ENCODE assay signal across 8 cellular contexts in genomic region chr22:38753894-38754246, GRCh38. TPM values are rescaled to one million over a fixed set of nuclear protein-coding genes. Genes with fewer than 3 reads are reported as not detected.
A peak's percentile ranks its signal among the peaks of the same experiment; 100 is the strongest.
DNase-seq lines count a peak whose midpoint lies in the region; ATAC-seq, FAIRE-seq and TF ChIP-seq lines count a peak whose summit lies in the region.

No MANE protein-coding gene starts in this region.

- H3K27ac Mint-ChIP-seq in CD8-positive, alpha-beta T cell = peak overlapping the region; percentile 99

- peaks cover 59% of the 10 kb centered on the region for H3K36me3 Mint-ChIP-seq in CD8-positive, alpha-beta T cell

- H3K4me3 ChIP-seq in CD8-positive, alpha-beta T cell (ENCODE audit: low read depth, low read length) = peak overlapping the region; percentile 91
- H3K4me3 ChIP-seq in OCI-LY3 (ENCODE audit: low read length) = peak overlapping the region; percentile 94
- no peak overlapping the region for H3K4me3 ChIP-seq in endocrine pancreas (ENCODE audit: control insufficient read depth, insufficient read depth, low read length)
- H3K4me3 ChIP-seq in pancreas = peak overlapping the region in 2 of 4 donors; percentile 60 to 83
- no peak overlapping the region for H3K4me3 ChIP-seq in SJCRH30

- no peak for TF ChIP-seq CTCF in CD8-positive, alpha-beta T cell (IDR thresholded peaks at IDR 0.05)
- no peak for TF ChIP-seq CTCF in OCI-LY3 (IDR thresholded peaks at IDR 0.05; ENCODE audit: low read depth, low read length)
- no peak for TF ChIP-seq CTCF in pancreas (IDR thresholded peaks at IDR 0.05)

- peaks cover 6% of the 10 kb centered on the region for H4K20me1 ChIP-seq in OCI-LY3 (ENCODE audit: insufficient read depth, low read length)

- no peaks in the 10 kb centered on the region for H3K27me3 Mint-ChIP-seq in CD8-positive, alpha-beta T cell (ENCODE audit: low read depth)

- peak overlapping the region; percentile 97 for H3K4me2 ChIP-seq in OCI-LY3 (ENCODE audit: low read length)

- CTCF ChIA-PET in CD8-positive, alpha-beta T cell (lab: Charles Lee) = interaction anchor here (1.6 to 10.4 kb wide), 3 partner anchors 16 to 89 kb away, joined by 4 to 125 read pairs (median 10); no protein-coding TSS in a partner anchor

- WGBS in pancreas, 2 donors = 8% methylated on average over 5 of the region's 5 CpGs

- POLR2A ChIA-PET in CD8-positive, alpha-beta T cell (lab: Charles Lee) = interaction anchor here (1.6 to 16.5 kb wide), 5 partner anchors 8 to 90 kb away, joined by 8 to 589 read pairs (median 9); partner anchors contain the start of genes NPTXR and TOMM22

- H3K36me3 ChIP-seq in CD8-positive, alpha-beta T cell (ENCODE audit: insufficient read depth, low read length) = peaks cover 45% of the 10 kb centered on the region
- H3K36me3 ChIP-seq in OCI-LY3 (replicated peaks; ENCODE audit: low read depth, low read length) (peaks cover 48% of the 10 kb centered on the region), endocrine pancreas (ENCODE audit: control insufficient read depth, insufficient read depth, low read length) (no peaks in the 10 kb centered on the region), pancreas (peaks cover 7 to 40% (median 27%) of the 10 kb centered on the region in 3 donors), SJCRH30 (peaks cover 20% of the 10 kb centered on the region)

- H3K4me3 Mint-ChIP-seq in CD8-positive, alpha-beta T cell = peak overlapping the region; percentile 98

- intact Hi-C loops in CD8-positive, alpha-beta T cell (cut with DNase I, micrococcal nuclease) = loop anchor here (2.0 to 10.0 kb wide), 7 partner anchors 47 to 771 kb away; partner anchors contain the start of genes RPL3 (in 2 of the 2), ATF4 (in 1 of the 2), CBX6 (in 1 of the 2) and CBX7 (in 1 of the 2)
- intact Hi-C loops in pancreas (cut with DNase I) = no loop called here

- no peak for ATAC-seq in CD8-positive, alpha-beta T cell
- ATAC-seq in pancreas (peak; percentile 5 to 26 (median 6)), GM18907 (IDR thresholded peaks at IDR 0.05; ENCODE audit: unreplicated experiment) (no peak), GM18502 (IDR thresholded peaks at IDR 0.05; ENCODE audit: poor library complexity, unreplicated experiment) (no peak)

- peaks cover 66% of the 10 kb centered on the region for H3K4me1 Mint-ChIP-seq in CD8-positive, alpha-beta T cell (ENCODE audit: low read depth)

- peak overlapping the region; percentile 65 for H3K27ac ChIP-seq in CD8-positive, alpha-beta T cell (ENCODE audit: low read depth, low read length)
- H3K27ac ChIP-seq in OCI-LY3 (ENCODE audit: low read length) = peak overlapping the region; percentile 20; the same call in 1 of the 2 replicates
- H3K27ac ChIP-seq in pancreas = peak overlapping the region; percentile 81 to 99 (median 94)
- no peak overlapping the region for H3K27ac ChIP-seq in SJCRH30

- H3K9me3 ChIP-seq in CD8-positive, alpha-beta T cell (ENCODE audit: low read length) = no peaks in the 10 kb centered on the region
- H3K9me3 ChIP-seq in OCI-LY3 (ENCODE audit: insufficient read depth, low read length) (no peaks in the 10 kb centered on the region), endocrine pancreas (ENCODE audit: control insufficient read depth, low read length) (no peaks in the 10 kb centered on the region), pancreas (no peaks in the 10 kb centered on the region), SJCRH30 (replicated peaks) (no peaks in the 10 kb centered on the region)

- no peak overlapping the region for H2AFZ ChIP-seq in OCI-LY3 (ENCODE audit: low read depth, low read length)

- DNase-seq in CD8-positive, alpha-beta T cell = no peak
- DNase-seq in pancreas (peak in 1 of 6 donors; percentile 56), SJCRH30 (no peak)
- DNase-seq in stimulated activated CD4-positive, alpha-beta T cell treated with anti-CD3 and anti-CD28 coated beads, Interleukin-15, amount 100 ng/mL, for 24 hours = no peak

- no peaks in the 10 kb centered on the region for H3K9me3 Mint-ChIP-seq in CD8-positive, alpha-beta T cell

- no peak for FAIRE-seq in pancreas (lab: Jason Lieb, UNC)

- peaks cover 70% of the 10 kb centered on the region for H3K4me1 ChIP-seq in CD8-positive, alpha-beta T cell (ENCODE audit: insufficient read depth, low read length)
- H3K4me1 ChIP-seq in OCI-LY3 (ENCODE audit: low read length) (peaks cover 30% of the 10 kb centered on the region), endocrine pancreas (ENCODE audit: control insufficient read depth, insufficient read depth, low read length) (peaks cover 4% of the 10 kb centered on the region), pancreas (peaks cover 7 to 24% (median 7%) of the 10 kb centered on the region in 3 donors), SJCRH30 (peaks cover 32% of the 10 kb centered on the region)

- H3K79me2 ChIP-seq in OCI-LY3 (ENCODE audit: low read length) = peaks cover 21% of the 10 kb centered on the region

- H3K27me3 ChIP-seq in CD8-positive, alpha-beta T cell (ENCODE audit: insufficient read depth, low read length) = no peaks in the 10 kb centered on the region
- H3K27me3 ChIP-seq in OCI-LY3 (ENCODE audit: low read depth, low read length) = no peaks in the 10 kb centered on the region
- H3K27me3 ChIP-seq in endocrine pancreas (ENCODE audit: control insufficient read depth, insufficient read depth, low read length) = no peaks in the 10 kb centered on the region
- H3K27me3 ChIP-seq in pancreas = no peaks in the 10 kb centered on the region
- no peaks in the 10 kb centered on the region for H3K27me3 ChIP-seq in SJCRH30

- peak overlapping the region; percentile 96 for H3K9ac ChIP-seq in OCI-LY3 (ENCODE audit: low read length)
- H3K9ac ChIP-seq in endocrine pancreas (ENCODE audit: control insufficient read depth, insufficient read depth, low read length) = peak overlapping the region; percentile 54

RNA-seq across cellular contexts. Expression of gene SUN2, which starts 1.9 kb away (rescaled TPM):
- total RNA-seq in CD8-positive, alpha-beta T cell = 100 to 1,000 TPM; 431 to 454 TPM
- total RNA-seq in pancreas = 10 to 100 TPM; 64.1 to 99.2 (median 84.9) TPM
- polyA plus RNA-seq in pancreas = 10 to 100 TPM; 44.8 to 60.8 TPM
- total RNA-seq in SJCRH30 (2014; rRNA removed; shearing (Covaris generic)) = 67.3 TPM in 2 replicates

RNA-seq across cellular contexts. Expression of gene DNAL4, which starts 40.1 kb away (rescaled TPM):
- 1 to 10 TPM; 2.5 to 3.6 TPM for total RNA-seq in CD8-positive, alpha-beta T cell
- total RNA-seq in pancreas = 10 to 100 TPM in 4 of 6 donors, 1 to 10 TPM in 2; 7.7 to 13.9 (median 10.7) TPM
- 10 to 100 TPM; 12.2 to 16.2 TPM for polyA plus RNA-seq in pancreas
- 4.3 and 4.7 TPM in 2 replicates for total RNA-seq in SJCRH30 (2014; rRNA removed; shearing (Covaris generic))

RNA-seq across cellular contexts. Expression of gene GTPBP1, which starts 48.1 kb away (rescaled TPM):
- total RNA-seq in CD8-positive, alpha-beta T cell = 100 to 1,000 TPM; 341 to 346 TPM
- 10 to 100 TPM; 20.2 to 35.4 (median 28.3) TPM for total RNA-seq in pancreas
- 10 to 100 TPM; 14.7 to 36.0 TPM for polyA plus RNA-seq in pancreas
- total RNA-seq in SJCRH30 (2014; rRNA removed; shearing (Covaris generic)) = 27.2 and 28.1 TPM in 2 replicates

RNA-seq across cellular contexts. Expression of gene JOSD1, which starts 53.1 kb away (rescaled TPM):
- total RNA-seq in CD8-positive, alpha-beta T cell = 100 to 1,000 TPM; 364 to 375 TPM
- 10 to 100 TPM; 16.6 to 32.3 (median 22.2) TPM for total RNA-seq in pancreas
- polyA plus RNA-seq in pancreas = 10 to 100 TPM; 10.9 to 16.8 TPM
- total RNA-seq in SJCRH30 (2014; rRNA removed; shearing (Covaris generic)) = 25.9 and 26.5 TPM in 2 replicates

Comparison
In these comparisons a context has a peak if more than half of its experiments do, and no peak if none do; other contexts are left out.
1. ATAC-seq: peak in pancreas (4 of 4); none in CD8-positive, alpha-beta T cell (single experiment), GM18907 (single experiment) and GM18502 (single experiment).
2. H3K4me3 ChIP-seq: peak in CD8-positive, alpha-beta T cell (single experiment) and OCI-LY3 (single experiment); none in endocrine pancreas (single experiment) and SJCRH30 (single experiment).
3. RNA of gene GTPBP1, which starts 48.1 kb away (total RNA-seq): 341 to 346 TPM in CD8-positive, alpha-beta T cell; 20.2 to 35.4 TPM in pancreas and 27.2 to 28.1 TPM in SJCRH30; every median in the first group is over 4 times any median in the second.
4. intact Hi-C loops: an anchor here in CD8-positive, alpha-beta T cell (2.0 to 10.0 kb wide); none called in pancreas.